Comparison of ENCODE assay signal across 14 cellular contexts in the genomic region with DNA sequence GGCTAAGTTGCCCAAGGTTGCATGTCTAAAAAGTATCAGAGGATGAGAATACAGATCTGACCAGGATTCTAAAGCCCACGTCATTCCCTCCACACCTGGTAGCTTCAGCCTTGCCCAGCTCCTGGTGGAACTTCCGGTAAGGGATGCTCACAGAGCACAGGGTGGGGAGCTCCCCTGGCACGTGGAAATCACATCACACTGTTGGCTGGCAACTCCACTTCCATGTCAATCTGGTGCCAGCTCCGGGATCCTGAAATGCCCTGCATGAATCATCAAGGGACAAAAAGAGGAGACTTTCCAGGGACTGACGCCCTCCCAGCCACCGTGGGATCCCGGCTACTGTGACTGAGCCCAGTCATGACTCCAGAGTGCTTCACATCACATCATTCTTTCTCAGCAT. TPM values are rescaled to one million over a fixed set of nuclear protein-coding genes. Genes with fewer than 3 reads are reported as not detected.
A peak's percentile ranks its signal among the peaks of the same experiment; 100 is the strongest.
DNase-seq lines count a peak whose midpoint lies in the region; ATAC-seq and TF ChIP-seq lines count a peak whose summit lies in the region.
"Had no signal": no experiment of that assay in that cellular context is flagged by ENCODE, and none has a peak within 500 bp of the region (broad histone marks: within the 10 kb centered on the region; RNA-seq: fewer than 3 reads in every experiment).

No MANE protein-coding gene starts in this region.

- H3K4me1 ChIP-seq in BLaER1 (peaks cover 93% of the 10 kb centered on the region), mesendoderm (ENCODE audit: control insufficient read depth, low read depth, low read length) (peaks cover 7% of the 10 kb centered on the region)

- no peaks in the 10 kb centered on the region for H3K36me3 Mint-ChIP-seq in WTC11
- H3K36me3 Mint-ChIP-seq in activated T-helper 2 cell treated with anti-CD3 and anti-CD28 coated beads, Interferon-gamma antibody, Interleukin-2, Interleukin-4, amounts not matched to agents 10 μg/mL and 5 μg/mL and 100 μg/mL, durations not matched to agents 14 hours and 24 hours and 36 hours (ENCODE audit: low read depth): no peaks in the 10 kb centered on the region
- H3K36me3 Mint-ChIP-seq: CD8-positive, alpha-beta memory T cell had no signal

- no peak overlapping the region for H4K5ac ChIP-seq in mesendoderm (ENCODE audit: low read length)

- H3K27me3 ChIP-seq in BLaER1: no peaks in the 10 kb centered on the region
- no peaks in the 10 kb centered on the region for H3K27me3 ChIP-seq in mesendoderm (ENCODE audit: insufficient read depth, low read length, poor library complexity)

- H4K8ac ChIP-seq in mesendoderm (ENCODE audit: low read depth, low read length): no peak overlapping the region

- no peak for TF ChIP-seq CTCF in WTC11 (IDR thresholded peaks at IDR 0.05)

- no peak overlapping the region for H2BK5ac ChIP-seq in mesendoderm (ENCODE audit: low read length)

- no peak overlapping the region; the same call in 1 of the 2 replicates for H3K4me3 ChIP-seq in BLaER1
- H3K4me3 ChIP-seq in mesendoderm (ENCODE audit: low read length): no peak overlapping the region
- H3K4me3 ChIP-seq: skin epidermis had no signal

- H3K36me3 ChIP-seq in BLaER1 (no peaks in the 10 kb centered on the region), mesendoderm (ENCODE audit: control insufficient read depth, insufficient read depth, low read length) (no peaks in the 10 kb centered on the region)

- ATAC-seq in WTC11: no peak

- no peak overlapping the region for H3K27ac Mint-ChIP-seq in WTC11
- H3K27ac Mint-ChIP-seq in activated T-helper 2 cell treated with anti-CD3 and anti-CD28 coated beads, Interferon-gamma antibody, Interleukin-2, Interleukin-4, amounts not matched to agents 10 μg/mL and 5 μg/mL and 100 μg/mL, durations not matched to agents 14 hours and 24 hours and 36 hours: no peak overlapping the region
- H3K27ac Mint-ChIP-seq: CD8-positive, alpha-beta memory T cell had no signal

- no peak overlapping the region for H2BK15ac ChIP-seq in mesendoderm (replicated peaks; ENCODE audit: low read depth)

- H3K4ac ChIP-seq in mesendoderm (ENCODE audit: low read depth, low read length): no peak overlapping the region

- POLR2A ChIA-PET in WTC11 (lab: Charles Lee): no interaction called here

- intact Hi-C loops in activated T-helper 2 cell treated with anti-CD3 and anti-CD28 coated beads, Interferon-gamma antibody, Interleukin-2, Interleukin-4, amounts not matched to agents 10 μg/mL and 5 μg/mL and 100 μg/mL, durations not matched to agents 14 hours and 24 hours and 36 hours (cut with micrococcal nuclease): loop anchor here (5.0 kb wide), 1 partner anchor 63 kb away; no protein-coding TSS in a partner anchor

- H2AK5ac ChIP-seq in mesendoderm (ENCODE audit: low read length): no peak overlapping the region

- peaks cover 20% of the 10 kb centered on the region for H3K4me1 Mint-ChIP-seq in WTC11
- H3K4me1 Mint-ChIP-seq in activated T-helper 2 cell treated with anti-CD3 and anti-CD28 coated beads, Interferon-gamma antibody, Interleukin-2, Interleukin-4, amounts not matched to agents 10 μg/mL and 5 μg/mL and 100 μg/mL, durations not matched to agents 14 hours and 24 hours and 36 hours (ENCODE audit: low read depth): no peaks in the 10 kb centered on the region

- peak overlapping the region; percentile 92 for H3K4me2 ChIP-seq in BLaER1
- no peak overlapping the region for H3K4me2 ChIP-seq in mesendoderm (ENCODE audit: low read length)

- CTCF ChIA-PET in WTC11 (lab: Charles Lee): interaction anchor here (1.2 kb wide), 1 partner anchor 120 kb away, joined by 4 read pairs; no protein-coding TSS in a partner anchor

- H3K4me3 Mint-ChIP-seq in WTC11: no peak overlapping the region
- no peak overlapping the region for H3K4me3 Mint-ChIP-seq in activated T-helper 2 cell treated with anti-CD3 and anti-CD28 coated beads, Interferon-gamma antibody, Interleukin-2, Interleukin-4, amounts not matched to agents 10 μg/mL and 5 μg/mL and 100 μg/mL, durations not matched to agents 14 hours and 24 hours and 36 hours (ENCODE audit: low read depth)
- H3K4me3 Mint-ChIP-seq: CD8-positive, alpha-beta memory T cell; neural crest cell had no signal

- no peak overlapping the region for H3K23ac ChIP-seq in mesendoderm (ENCODE audit: low read length)

- no peaks in the 10 kb centered on the region for H4K20me1 ChIP-seq in BLaER1

- no peaks in the 10 kb centered on the region for H3K79me1 ChIP-seq in mesendoderm (ENCODE audit: low read length)

- no peaks in the 10 kb centered on the region for H3K9me3 Mint-ChIP-seq in WTC11
- H3K9me3 Mint-ChIP-seq in activated T-helper 2 cell treated with anti-CD3 and anti-CD28 coated beads, Interferon-gamma antibody, Interleukin-2, Interleukin-4, amounts not matched to agents 10 μg/mL and 5 μg/mL and 100 μg/mL, durations not matched to agents 14 hours and 24 hours and 36 hours: no peaks in the 10 kb centered on the region
- H3K9me3 Mint-ChIP-seq: CD8-positive, alpha-beta memory T cell; neural crest cell had no signal

- no CpG with 5 or more reads among the region's 7 CpGs for WGBS in mesendoderm (ENCODE audit: extremely low coverage, insufficient coverage, low lambda C conversion rate)

- H2BK120ac ChIP-seq in mesendoderm (ENCODE audit: low read depth, low read length): no peak overlapping the region

- no peak overlapping the region for H3K56ac ChIP-seq in mesendoderm (ENCODE audit: low read length)

- H3K27ac ChIP-seq in BLaER1: peak overlapping the region; percentile 97
- H3K27ac ChIP-seq in mesendoderm (ENCODE audit: low read depth, low read length): peak overlapping the region; percentile 8

- peak; percentile 59 for DNase-seq in HK-2 (ENCODE audit: unreplicated experiment)
- DNase-seq in WTC11 (ENCODE audit: low spot score): no peak
- no peak for DNase-seq in mesendoderm
- no peak for DNase-seq in occipital lobe (lab: John Stamatoyannopoulos, UW)
- DNase-seq in mucosa of gallbladder (ENCODE audit: low spot score): no peak
- DNase-seq in activated T-helper 2 cell treated with anti-CD3 and anti-CD28 coated beads, Interferon-gamma antibody, Interleukin-2, Interleukin-4, amounts not matched to agents 10 μg/mL and 5 μg/mL and 100 μg/mL, durations not matched to agents 14 hours and 24 hours and 36 hours (ENCODE audit: low spot score): no peak
- DNase-seq in activated T-cell treated with anti-CD3 and anti-CD28 coated beads for 4 hours: no peak
- DNase-seq: CD8-positive, alpha-beta memory T cell; NCI-H1105 treated with DMSO at 0.1 percent for 48 hours; SHP77; substantia nigra had no signal

- H3K9ac ChIP-seq in BLaER1 (peak overlapping the region; percentile 86), mesendoderm (ENCODE audit: low read length) (no peak overlapping the region)

- H3K79me2 ChIP-seq in mesendoderm (ENCODE audit: control insufficient read depth, insufficient read depth, low read length): no peaks in the 10 kb centered on the region

- no peaks in the 10 kb centered on the region for H3K9me3 ChIP-seq in BLaER1

- no peak overlapping the region for H3K18ac ChIP-seq in mesendoderm (ENCODE audit: low read length)

- no peaks in the 10 kb centered on the region for H3K27me3 Mint-ChIP-seq in WTC11 (ENCODE audit: low read depth)
- peaks cover 3% of the 10 kb centered on the region for H3K27me3 Mint-ChIP-seq in activated T-helper 2 cell treated with anti-CD3 and anti-CD28 coated beads, Interferon-gamma antibody, Interleukin-2, Interleukin-4, amounts not matched to agents 10 μg/mL and 5 μg/mL and 100 μg/mL, durations not matched to agents 14 hours and 24 hours and 36 hours (ENCODE audit: low read depth)
- H3K27me3 Mint-ChIP-seq: CD8-positive, alpha-beta memory T cell had no signal

TF ChIP-seq in WTC11, 78 proteins besides CTCF, POLR2A, EP300 and RAD21:
- TF ChIP-seq PRDM15 (CRISPR knock-in tag; IDR thresholded peaks at IDR 0.05) (peak; percentile 64; the same call in 1 of the 2 replicates), NR3C1 (CRISPR knock-in tag; conservative IDR thresholded peaks at IDR 0.05; ENCODE audit: low read depth) (no peak)

RNA-seq across cellular contexts. Expression of gene BCAR3, which starts 12.4 kb away (rescaled TPM):
- 9.3 to 14.8 TPM (median 9.6 TPM) in 3 replicates for total RNA-seq in WTC11 (2021)
- polyA plus RNA-seq in mesendoderm (2013, experiment 1 of 2): 23.5 TPM
- polyA plus RNA-seq in mesendoderm (2013, experiment 2 of 2): 23.0 TPM
- 5.9 TPM for total RNA-seq in occipital lobe
- 51.8 TPM for total RNA-seq in mucosa of gallbladder
- 8.1 and 9.4 TPM in 2 replicates for total RNA-seq in activated T-helper 2 cell treated with anti-CD3 and anti-CD28 coated beads, Interferon-gamma antibody, Interleukin-2, Interleukin-4, amounts not matched to agents 10 μg/mL and 5 μg/mL and 100 μg/mL, durations not matched to agents 14 hours and 24 hours and 36 hours
